In the genomic region with DNA sequence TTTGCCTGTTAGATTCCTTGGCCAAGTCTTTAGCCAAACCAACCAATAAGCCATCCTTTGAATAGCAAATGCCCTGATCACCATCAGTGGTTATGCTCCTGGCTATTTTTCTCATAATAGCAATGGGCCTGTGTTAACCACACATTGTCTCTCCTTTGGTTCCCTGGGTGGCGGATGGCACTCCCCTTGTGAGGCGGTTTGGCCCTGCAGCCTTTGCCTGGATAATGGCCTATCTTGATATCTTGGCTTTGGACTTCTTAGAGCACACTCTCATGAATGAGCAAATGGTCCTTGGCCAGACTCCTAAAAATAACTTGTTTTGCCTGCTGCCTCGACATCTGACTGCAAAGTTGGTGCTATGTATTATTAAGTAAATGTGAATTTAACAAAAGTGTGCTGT, we compare ENCODE assay signal across 25 cellular contexts.
"Had no signal": no experiment of that assay in that cellular context is flagged by ENCODE, and none has a peak within 500 bp of the region (broad histone marks: within the 10 kb centered on the region; RNA-seq: fewer than 3 reads in every experiment).

No MANE protein-coding gene starts in this region.

- H3K4me3 ChIP-seq: ascending aorta, breast epithelium, cardiac muscle cell, colonic mucosa, esophagus squamous epithelium had no signal

- H3K27me3 ChIP-seq: ascending aorta, breast epithelium, cardiac muscle cell, colonic mucosa, esophagus squamous epithelium had no signal

- ATAC-seq: activated CD4-positive, alpha-beta T cell treated with anti-CD3 and anti-CD28 coated beads for 36 hours; activated CD8-positive, alpha-beta memory T cell treated with anti-CD3 and anti-CD28 coated beads, Interleukin-2, amount 10 ng/mL, durations not matched to agents 7 days and 5 days; activated CD8-positive, alpha-beta T cell treated with anti-CD3 and anti-CD28 coated beads, Interleukin-2, amount 10 ng/mL, durations not matched to agents 7 days and 5 days; activated naive CD8-positive, alpha-beta T cell treated with anti-CD3 and anti-CD28 coated beads, Interleukin-2, amount 50 U/mL, for 24 hours; T-cell; T-helper 17 cell had no signal

- DNase-seq: activated CD4-positive, alpha-beta memory T cell treated with anti-CD3 and anti-CD28 coated beads for 36 hours; activated CD4-positive, alpha-beta T cell treated with anti-CD3 and anti-CD28 coated beads for 36 hours; activated CD4-positive, alpha-beta T cell treated with anti-CD3 and anti-CD28 coated beads, Interleukin-2, amount 10 ng/mL, durations not matched to agents 24 days and 14 days; activated CD4-positive, CD25-positive, alpha-beta regulatory T cell; activated CD4-positive, CD25-positive, alpha-beta regulatory T cell treated with anti-CD3 and anti-CD28 coated beads, Interleukin-2, amount 50 U/mL, for 72 hours; activated CD8-positive, alpha-beta memory T cell treated with anti-CD3 and anti-CD28 coated beads, Interleukin-2, amount 10 ng/mL, durations not matched to agents 7 days and 5 days; activated CD8-positive, alpha-beta memory T cell treated with anti-CD3 and anti-CD28 coated beads, Interleukin-2, amount 50 U/mL, for 4 hours; activated CD8-positive, alpha-beta T cell treated with anti-CD3 and anti-CD28 coated beads, Interleukin-2, amount 10 ng/mL, durations not matched to agents 7 days and 5 days; activated effector memory CD4-positive, alpha-beta T cell treated with anti-CD3 and anti-CD28 coated beads, Interleukin-2, amount 50 U/mL, for 16 hours; activated naive CD4-positive, alpha-beta T cell treated with anti-CD3 and anti-CD28 coated beads for 36 hours; activated naive CD8-positive, alpha-beta T cell treated with anti-CD3 and anti-CD28 coated beads for 36 hours; activated naive CD8-positive, alpha-beta T cell treated with anti-CD3 and anti-CD28 coated beads, Interleukin-2, amount 50 U/mL, for 24 hours; activated T-cell treated with anti-CD3 and anti-CD28 coated beads, Interleukin-2, amount 50 U/mL, for 1 hour; activated T-cell treated with anti-CD3 and anti-CD28 coated beads, Interleukin-2, amount 50 U/mL, for 48 hours; central memory CD4-positive, alpha-beta T cell; cerebellar nuclear complex; colonic mucosa; effector CD8-positive, alpha-beta T cell; esophagus squamous epithelium; T-cell; T-helper 17 cell had no signal

- H3K36me3 ChIP-seq: ascending aorta, breast epithelium, cardiac muscle cell, colonic mucosa, esophagus squamous epithelium had no signal

- H3K27ac ChIP-seq: ascending aorta, breast epithelium, cardiac muscle cell, colonic mucosa, epithelial cell of prostate, esophagus squamous epithelium had no signal

- H3K4me1 ChIP-seq: breast epithelium, colonic mucosa, esophagus squamous epithelium had no signal

- H3K9me3 ChIP-seq: ascending aorta, breast epithelium, colonic mucosa, esophagus squamous epithelium had no signal
